In the genomic region with DNA sequence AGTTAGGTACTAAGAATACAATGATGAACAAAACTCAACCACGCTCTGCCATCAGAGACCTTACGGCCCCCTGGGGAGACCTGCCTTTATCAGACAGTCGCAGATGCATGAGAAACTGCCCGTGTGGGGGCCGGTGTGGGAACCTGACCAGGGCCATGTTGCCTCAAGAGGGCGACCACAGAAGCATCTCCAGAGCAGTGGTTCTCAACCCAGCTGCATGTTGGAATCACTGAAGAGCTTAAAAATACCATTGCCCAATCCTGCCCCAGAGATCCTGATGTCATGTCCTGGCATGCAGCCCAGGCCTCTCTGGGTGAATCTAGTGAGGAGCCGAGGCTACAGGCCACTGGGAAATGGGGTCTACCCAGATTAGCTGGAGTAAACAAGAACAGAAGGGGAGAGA, we compare ENCODE assay signal across 13 cellular contexts.
DNase-seq lines count a peak whose midpoint lies in the region; ATAC-seq and TF ChIP-seq lines count a peak whose summit lies in the region.
"Had no signal": no experiment of that assay in that cellular context is flagged by ENCODE, and none has a peak within 500 bp of the region (broad histone marks: within the 10 kb centered on the region; RNA-seq: fewer than 3 reads in every experiment).

No MANE protein-coding gene starts in this region.

- no peaks in the 10 kb centered on the region for H3K9me3 Mint-ChIP-seq in stimulated activated memory B cell treated with anti-CD40 and anti-IgM and Interleukin-4, amounts not matched to agents 10 μg/mL and 1 μg/mL and 100 μg/mL, for 72 hours
- H3K9me3 Mint-ChIP-seq: activated T-cell treated with anti-CD3 and anti-CD28 coated beads, Interleukin-2, amount 50 U/mL, for 24 hours; naive B cell; stimulated activated naive CD8-positive, alpha-beta T cell treated with anti-CD3 and anti-CD28 coated beads, Interleukin-15, amount 100 ng/mL, for 72 hours had no signal

- H3K4me1 Mint-ChIP-seq in stimulated activated memory B cell treated with anti-CD40 and anti-IgM and Interleukin-4, amounts not matched to agents 10 μg/mL and 1 μg/mL and 100 μg/mL, for 72 hours = peaks cover 72% of the 10 kb centered on the region

- H3K27me3 Mint-ChIP-seq in stimulated activated memory B cell treated with anti-CD40 and anti-IgM and Interleukin-4, amounts not matched to agents 10 μg/mL and 1 μg/mL and 100 μg/mL, for 72 hours = no peaks in the 10 kb centered on the region
- H3K27me3 Mint-ChIP-seq: activated T-cell treated with anti-CD3 and anti-CD28 coated beads, Interleukin-2, amount 50 U/mL, for 24 hours; naive B cell; stimulated activated naive CD8-positive, alpha-beta T cell treated with anti-CD3 and anti-CD28 coated beads, Interleukin-15, amount 100 ng/mL, for 72 hours had no signal

- no peak for TF ChIP-seq CTCF in fibroblast of villous mesenchyme (IDR thresholded peaks at IDR 0.05; ENCODE audit: insufficient read depth, low read depth, low read length)

- H3K4me3 ChIP-seq in fibroblast of villous mesenchyme (ENCODE audit: low read depth, low read length) = no peak overlapping the region
- H3K4me3 ChIP-seq: colonic mucosa had no signal

- peaks cover 53% of the 10 kb centered on the region for H3K36me3 Mint-ChIP-seq in stimulated activated memory B cell treated with anti-CD40 and anti-IgM and Interleukin-4, amounts not matched to agents 10 μg/mL and 1 μg/mL and 100 μg/mL, for 72 hours

- DNase-seq in SHP77 treated with DMSO at 0.1 percent for 48 hours (lab: John Stamatoyannopoulos, UW) = peak; percentile 4
- DNase-seq in SHP77 (lab: John Stamatoyannopoulos, UW) = no peak
- DNase-seq in NCI-H2171 (lab: John Stamatoyannopoulos, UW) = peak; percentile 23
- peak; percentile 57 for DNase-seq in fibroblast of villous mesenchyme (ENCODE audit: low read depth)
- no peak for DNase-seq in GM19240 (ENCODE audit: insufficient read length, low spot score)
- DNase-seq in GM19238 (ENCODE audit: insufficient read length, low spot score) = no peak
- DNase-seq: activated T-cell treated with anti-CD3 and anti-CD28 coated beads, Interleukin-2, amount 50 U/mL, for 24 hours; colonic mucosa; naive B cell; NCI-H748 treated with DMSO at 0.1 percent for 48 hours; stimulated activated naive CD8-positive, alpha-beta T cell treated with anti-CD3 and anti-CD28 coated beads, Interleukin-15, amount 100 ng/mL, for 72 hours had no signal

- ATAC-seq in stimulated activated memory B cell treated with anti-CD40 and anti-IgM and Interleukin-4, amounts not matched to agents 10 μg/mL and 1 μg/mL and 100 μg/mL, for 72 hours = no peak
- ATAC-seq in GM19395 (IDR thresholded peaks at IDR 0.05; ENCODE audit: unreplicated experiment) = no peak

- peak overlapping the region; percentile 6 for H3K27ac Mint-ChIP-seq in stimulated activated memory B cell treated with anti-CD40 and anti-IgM and Interleukin-4, amounts not matched to agents 10 μg/mL and 1 μg/mL and 100 μg/mL, for 72 hours
- H3K27ac Mint-ChIP-seq: stimulated activated naive CD8-positive, alpha-beta T cell treated with anti-CD3 and anti-CD28 coated beads, Interleukin-15, amount 100 ng/mL, for 72 hours had no signal

- H3K4me3 Mint-ChIP-seq in stimulated activated memory B cell treated with anti-CD40 and anti-IgM and Interleukin-4, amounts not matched to agents 10 μg/mL and 1 μg/mL and 100 μg/mL, for 72 hours = no peak overlapping the region
- H3K4me3 Mint-ChIP-seq: activated T-cell treated with anti-CD3 and anti-CD28 coated beads, Interleukin-2, amount 50 U/mL, for 24 hours; stimulated activated naive CD8-positive, alpha-beta T cell treated with anti-CD3 and anti-CD28 coated beads, Interleukin-15, amount 100 ng/mL, for 72 hours had no signal

Comparison
In these comparisons a context has a peak if more than half of its experiments do, and no peak if none do; other contexts are left out.
1. DNase-seq: peak in SHP77 treated with DMSO at 0.1 percent for 48 hours (single experiment), NCI-H2171 (single experiment) and fibroblast of villous mesenchyme (single experiment); none in SHP77 (0 of 2), GM19240 (single experiment) and GM19238 (single experiment).